10 cellular contexts compared by ENCODE assay signal in the genomic region with DNA sequence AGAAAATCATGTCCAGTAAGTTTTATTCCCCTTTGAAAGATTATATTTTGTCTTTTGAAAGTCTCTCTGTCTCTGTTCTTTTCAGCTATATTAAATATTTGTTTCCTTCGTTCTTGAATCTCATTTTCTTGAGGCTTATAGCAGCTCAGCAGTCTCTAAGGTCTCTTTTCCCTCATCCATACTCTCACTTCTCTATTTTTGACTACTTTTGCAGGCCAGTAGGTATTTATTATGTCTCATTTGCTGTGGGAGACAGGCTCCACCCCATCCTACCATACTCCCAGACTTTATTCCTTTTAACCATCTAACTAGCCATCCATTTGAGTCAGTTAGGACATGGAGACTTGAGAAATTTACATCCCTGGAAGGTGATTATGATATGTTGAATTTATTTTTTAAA.
A peak's percentile ranks its signal among the peaks of the same experiment; 100 is the strongest.
DNase-seq lines count a peak whose midpoint lies in the region; TF ChIP-seq lines count a peak whose summit lies in the region.
"Had no signal": no experiment of that assay in that cellular context is flagged by ENCODE, and none has a peak within 500 bp of the region (broad histone marks: within the 10 kb centered on the region; RNA-seq: fewer than 3 reads in every experiment).

No MANE protein-coding gene starts in this region.

- H3K4me1 ChIP-seq in breast epithelium (peaks cover 0 to 7% of the 10 kb centered on the region in 2 donors), HAP-1 (peaks cover 40% of the 10 kb centered on the region), endodermal cell (ENCODE audit: control insufficient read depth, insufficient read depth, low read length) (no peaks in the 10 kb centered on the region)

- no peaks in the 10 kb centered on the region for H3K27me3 ChIP-seq in breast epithelium
- no peaks in the 10 kb centered on the region for H3K27me3 ChIP-seq in HAP-1 (ENCODE audit: low read depth)
- no peaks in the 10 kb centered on the region for H3K27me3 ChIP-seq in endodermal cell (ENCODE audit: control insufficient read depth, insufficient read depth, low read length, poor library complexity, severe bottlenecking)

- H3K27ac Mint-ChIP-seq in nephron (peak overlapping the region; percentile 72 to 99 (median 79)), type B pancreatic cell (peak overlapping the region; percentile 67), endodermal cell (no peak overlapping the region)

- TF ChIP-seq CTCF in breast epithelium (IDR thresholded peaks at IDR 0.05) (no peak), nephron (IDR thresholded peaks at IDR 0.05; ENCODE audit: unreplicated experiment in 3 of 3) (no peak), type B pancreatic cell (conservative IDR thresholded peaks at IDR 0.05) (no peak), endodermal cell (conservative IDR thresholded peaks at IDR 0.05) (no peak)

- H3K27ac ChIP-seq in breast epithelium, result peak overlapping the region; percentile 76 to 81
- no peak overlapping the region for H3K27ac ChIP-seq in endodermal cell (ENCODE audit: low read depth, low read length)

- DNase-seq in NOMO-1 treated with DMSO at 0.1 percent for 48 hours (lab: John Stamatoyannopoulos, UW; ENCODE audit: unreplicated experiment) (peak; percentile 74), breast epithelium (ENCODE audit: low spot score in 2 of 2) (no peak), type B pancreatic cell (ENCODE audit: extremely low spot score, unreplicated experiment) (no peak), epidermal melanocyte (ENCODE audit: insufficient read length, low spot score) (no peak), HAP-1 (ENCODE audit: low spot score in 2 of 2) (no peak), endodermal cell (no peak)
- DNase-seq: DMS 273 treated with DMSO at 0.1 percent for 48 hours, NCI-H187 treated with DMSO at 0.1 percent for 48 hours, T-helper 2 cell had no signal

- peaks cover 71% of the 10 kb centered on the region for H3K4me1 Mint-ChIP-seq in nephron
- peaks cover 48% of the 10 kb centered on the region for H3K4me1 Mint-ChIP-seq in type B pancreatic cell (ENCODE audit: unreplicated experiment)
- H3K4me1 Mint-ChIP-seq in endodermal cell, result peaks cover 2% of the 10 kb centered on the region

- no peak overlapping the region for H3K9ac ChIP-seq in endodermal cell (ENCODE audit: extremely low read depth, low read length, poor library complexity, severe bottlenecking)

- H3K9me3 ChIP-seq in breast epithelium, result no peaks in the 10 kb centered on the region
- no peaks in the 10 kb centered on the region for H3K9me3 ChIP-seq in HAP-1
- no peaks in the 10 kb centered on the region for H3K9me3 ChIP-seq in endodermal cell (ENCODE audit: control insufficient read depth, low read length)

- whole genome bisulfite sequencing in endodermal cell (ENCODE audit: insufficient coverage in 1 of 2, insufficient read length in 1 of 2), 2 experiments, result 95 to 100% methylated on average over 1 of the region's 1 CpG

- intact Hi-C loops in breast epithelium (cut with DNase I; ENCODE audit: low total_unique reads), result no loop called here

- H3K4me3 ChIP-seq in breast epithelium (no peak overlapping the region), HAP-1 (no peak overlapping the region), endodermal cell (ENCODE audit: low read length) (no peak overlapping the region)

- no peak for TF ChIP-seq POLR2A in breast epithelium (IDR thresholded peaks at IDR 0.05)

- H3K36me3 ChIP-seq in breast epithelium (no peaks in the 10 kb centered on the region), HAP-1 (replicated peaks) (no peaks in the 10 kb centered on the region), endodermal cell (ENCODE audit: control insufficient read depth, insufficient read depth, low read length) (no peaks in the 10 kb centered on the region)

- in situ Hi-C loops in HAP-1 (cut with MboI; ENCODE audit: low sequenced_read_pairs), result no loop called here

- no peaks in the 10 kb centered on the region for H3K9me3 Mint-ChIP-seq in nephron
- H3K9me3 Mint-ChIP-seq in type B pancreatic cell, result no peaks in the 10 kb centered on the region
- H3K9me3 Mint-ChIP-seq in endodermal cell, result no peaks in the 10 kb centered on the region

- H3K27me3 Mint-ChIP-seq in nephron (ENCODE audit: low read depth), result no peaks in the 10 kb centered on the region
- no peaks in the 10 kb centered on the region for H3K27me3 Mint-ChIP-seq in type B pancreatic cell
- H3K27me3 Mint-ChIP-seq in endodermal cell (ENCODE audit: insufficient read depth), result no peaks in the 10 kb centered on the region

- no peaks in the 10 kb centered on the region for H3K36me3 Mint-ChIP-seq in nephron (ENCODE audit: low read depth)
- no peaks in the 10 kb centered on the region for H3K36me3 Mint-ChIP-seq in type B pancreatic cell
- no peaks in the 10 kb centered on the region for H3K36me3 Mint-ChIP-seq in endodermal cell (ENCODE audit: low read depth)

- H3K4me3 Mint-ChIP-seq in nephron (no peak overlapping the region), type B pancreatic cell (no peak overlapping the region), endodermal cell (no peak overlapping the region)
